8 cellular contexts compared by ENCODE assay signal in genomic region chr15:101128191-101128590, GRCh38.
DNase-seq lines count a peak whose midpoint lies in the region; ATAC-seq and TF ChIP-seq lines count a peak whose summit lies in the region.

No MANE protein-coding gene starts in this region.

- H3K27me3 ChIP-seq in left ventricle myocardium inferior (ENCODE audit: low read depth): no peaks in the 10 kb centered on the region

- peak; percentile 42 for DNase-seq in NCI-H2171 treated with DMSO at 0.1 percent for 48 hours (lab: John Stamatoyannopoulos, UW)
- DNase-seq in NCI-H2171 (lab: John Stamatoyannopoulos, UW): no peak
- no peak for DNase-seq in activated CD8-positive, alpha-beta T cell treated with anti-CD3 and anti-CD28 coated beads, Interleukin-2, amount 10 ng/mL, durations not matched to agents 7 days and 5 days
- DNase-seq in left ventricle myocardium inferior: no peak
- DNase-seq in NAMALWA (ENCODE audit: low spot score): no peak
- no peak for DNase-seq in foreskin melanocyte
- no peak for DNase-seq in stimulated activated CD8-positive, alpha-beta memory T cell treated with anti-CD3 and anti-CD28 coated beads, Interleukin-4, amount 100 ng/mL, for 48 hours

- CTCF ChIA-PET in activated CD8-positive, alpha-beta T cell treated with anti-CD3 and anti-CD28 coated beads, Interleukin-2, amount 10 ng/mL, durations not matched to agents 7 days and 5 days (lab: Charles Lee): interaction anchor here (0.7 to 2.7 kb wide), 11 partner anchors 9 to 129 kb away, joined by 3 to 15 read pairs (median 3); no protein-coding TSS in a partner anchor

- peaks cover 32% of the 10 kb centered on the region for H3K9me3 Mint-ChIP-seq in activated CD8-positive, alpha-beta T cell treated with anti-CD3 and anti-CD28 coated beads, Interleukin-2, amount 10 ng/mL, durations not matched to agents 7 days and 5 days (ENCODE audit: insufficient read depth)

- H3K27ac Mint-ChIP-seq in activated CD8-positive, alpha-beta T cell treated with anti-CD3 and anti-CD28 coated beads, Interleukin-2, amount 10 ng/mL, durations not matched to agents 7 days and 5 days: peak overlapping the region; percentile 98

- H3K27ac ChIP-seq in left ventricle myocardium inferior (replicated peaks): peak overlapping the region; percentile 84
- peak overlapping the region; percentile 41 for H3K27ac ChIP-seq in temporal lobe (ENCODE audit: low read depth, low read length)

- POLR2A ChIA-PET in activated CD8-positive, alpha-beta T cell treated with anti-CD3 and anti-CD28 coated beads, Interleukin-2, amount 10 ng/mL, durations not matched to agents 7 days and 5 days (lab: Charles Lee): interaction anchor here (1.0 to 1.3 kb wide), 3 partner anchors 13 to 114 kb away, joined by 3 to 4 read pairs (median 3); no protein-coding TSS in a partner anchor

- H3K27me3 Mint-ChIP-seq in activated CD8-positive, alpha-beta T cell treated with anti-CD3 and anti-CD28 coated beads, Interleukin-2, amount 10 ng/mL, durations not matched to agents 7 days and 5 days (ENCODE audit: low read depth): no peaks in the 10 kb centered on the region

- peaks cover 8% of the 10 kb centered on the region for H3K9me3 ChIP-seq in left ventricle myocardium inferior (replicated peaks)

- peaks cover 36% of the 10 kb centered on the region for H3K36me3 Mint-ChIP-seq in activated CD8-positive, alpha-beta T cell treated with anti-CD3 and anti-CD28 coated beads, Interleukin-2, amount 10 ng/mL, durations not matched to agents 7 days and 5 days (ENCODE audit: low read depth)

- H3K4me1 ChIP-seq in left ventricle myocardium inferior: peaks cover 26% of the 10 kb centered on the region

- ATAC-seq in activated CD8-positive, alpha-beta T cell treated with anti-CD3 and anti-CD28 coated beads, Interleukin-2, amount 10 ng/mL, durations not matched to agents 7 days and 5 days: no peak

- H3K4me1 Mint-ChIP-seq in activated CD8-positive, alpha-beta T cell treated with anti-CD3 and anti-CD28 coated beads, Interleukin-2, amount 10 ng/mL, durations not matched to agents 7 days and 5 days (ENCODE audit: low read depth): peaks cover 68% of the 10 kb centered on the region

- H3K4me3 Mint-ChIP-seq in activated CD8-positive, alpha-beta T cell treated with anti-CD3 and anti-CD28 coated beads, Interleukin-2, amount 10 ng/mL, durations not matched to agents 7 days and 5 days: peak overlapping the region; percentile 69

- no peak for TF ChIP-seq CTCF in left ventricle myocardium inferior (IDR thresholded peaks at IDR 0.05; ENCODE audit: borderline replicate concordance)

- no peaks in the 10 kb centered on the region for H3K36me3 ChIP-seq in left ventricle myocardium inferior

- intact Hi-C loops in left ventricle myocardium inferior (cut with micrococcal nuclease): loop anchor here (10.0 kb wide), 1 partner anchor 117 kb away; no protein-coding TSS in a partner anchor

- no peak overlapping the region for H3K4me3 ChIP-seq in left ventricle myocardium inferior
